9 cellular contexts compared by ENCODE assay signal in the genomic region with DNA sequence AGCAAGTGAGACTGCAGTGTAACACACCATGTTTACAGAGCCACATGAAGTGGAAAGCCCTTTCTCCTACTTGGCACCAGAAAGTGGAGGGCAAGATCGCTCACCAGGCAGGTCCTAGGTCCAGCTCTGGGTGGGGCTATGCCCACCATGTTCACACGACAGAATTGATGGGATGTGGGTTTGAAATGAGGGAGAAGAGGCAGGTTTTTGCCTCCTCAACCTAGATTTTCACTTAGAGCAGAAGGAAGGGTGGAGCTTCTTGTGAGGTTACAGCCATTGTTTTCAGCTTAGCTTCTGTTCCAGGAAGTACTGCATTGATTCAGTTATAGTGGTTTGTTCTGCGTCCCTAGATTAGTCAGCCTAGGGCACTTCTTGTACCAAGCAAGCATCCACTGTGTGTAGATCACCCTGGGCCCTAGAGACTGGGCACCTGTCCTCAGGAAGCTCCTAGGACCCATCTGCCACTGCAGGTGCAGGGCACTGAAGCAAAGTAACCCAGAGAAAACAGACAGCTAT. TPM values are rescaled to one million over a fixed set of nuclear protein-coding genes. Genes with fewer than 3 reads are reported as not detected.
DNase-seq lines count a peak whose midpoint lies in the region; ATAC-seq, FAIRE-seq and TF ChIP-seq lines count a peak whose summit lies in the region.
"Had no signal": no experiment of that assay in that cellular context is flagged by ENCODE, and none has a peak within 500 bp of the region (broad histone marks: within the 10 kb centered on the region; RNA-seq: fewer than 3 reads in every experiment).

No MANE protein-coding gene starts in this region.

- H3K36me3 Mint-ChIP-seq in T-helper 1 cell treated with Interleukin-12 subunit alpha and Interleukin-12 subunit beta and Interleukin-4 antibody, amounts not matched to agents 30 μg/mL and 1 μg/mL, for 36 hours (ENCODE audit: low read depth), result peaks cover 46% of the 10 kb centered on the region
- H3K36me3 Mint-ChIP-seq in stimulated activated naive B cell treated with anti-CD40 and anti-IgM and Interleukin-4, amounts not matched to agents 10 μg/mL and 1 μg/mL and 100 μg/mL, for 72 hours, result peaks cover 31 to 42% of the 10 kb centered on the region in 2 donors

- no peaks in the 10 kb centered on the region for H3K36me3 ChIP-seq in kidney (ENCODE audit: control insufficient read depth in 1 of 2, insufficient read depth in 2 of 2, low read length in 2 of 2)

- H3K4me1 Mint-ChIP-seq in T-helper 1 cell treated with Interleukin-12 subunit alpha and Interleukin-12 subunit beta and Interleukin-4 antibody, amounts not matched to agents 30 μg/mL and 1 μg/mL, for 36 hours (ENCODE audit: low read depth), result peaks cover 48% of the 10 kb centered on the region
- peaks cover 39 to 68% of the 10 kb centered on the region in 2 donors for H3K4me1 Mint-ChIP-seq in stimulated activated naive B cell treated with anti-CD40 and anti-IgM and Interleukin-4, amounts not matched to agents 10 μg/mL and 1 μg/mL and 100 μg/mL, for 72 hours

- intact Hi-C loops in kidney (cut with DNase I), result no loop called here

- no peak overlapping the region for H3K27ac ChIP-seq in kidney (ENCODE audit: low read depth in 2 of 2, low read length in 2 of 2)

- TF ChIP-seq CTCF in kidney (IDR thresholded peaks at IDR 0.05; ENCODE audit: borderline replicate concordance, extremely low read depth, insufficient read depth), result no peak

- H3K27me3 Mint-ChIP-seq in T-helper 1 cell treated with Interleukin-12 subunit alpha and Interleukin-12 subunit beta and Interleukin-4 antibody, amounts not matched to agents 30 μg/mL and 1 μg/mL, for 36 hours (ENCODE audit: low read depth), result no peaks in the 10 kb centered on the region
- H3K27me3 Mint-ChIP-seq in stimulated activated naive B cell treated with anti-CD40 and anti-IgM and Interleukin-4, amounts not matched to agents 10 μg/mL and 1 μg/mL and 100 μg/mL, for 72 hours, result no peaks in the 10 kb centered on the region

- H3K4me1 ChIP-seq in kidney (ENCODE audit: control insufficient read depth in 1 of 2, insufficient read depth in 1 of 2, low read depth in 1 of 2, low read length in 2 of 2), result no peaks in the 10 kb centered on the region

- no peak overlapping the region for H3K9ac ChIP-seq in kidney (ENCODE audit: low read length in 2 of 2)

- H3K4me3 ChIP-seq in kidney (ENCODE audit: low read length in 2 of 2), result peak overlapping the region in 1 of 2 donors; percentile 22

- H3K4me3 Mint-ChIP-seq in T-helper 1 cell treated with Interleukin-12 subunit alpha and Interleukin-12 subunit beta and Interleukin-4 antibody, amounts not matched to agents 30 μg/mL and 1 μg/mL, for 36 hours, result peak overlapping the region; percentile 98
- peak overlapping the region; percentile 87 to 91 for H3K4me3 Mint-ChIP-seq in stimulated activated naive B cell treated with anti-CD40 and anti-IgM and Interleukin-4, amounts not matched to agents 10 μg/mL and 1 μg/mL and 100 μg/mL, for 72 hours

- H3K27ac Mint-ChIP-seq in T-helper 1 cell treated with Interleukin-12 subunit alpha and Interleukin-12 subunit beta and Interleukin-4 antibody, amounts not matched to agents 30 μg/mL and 1 μg/mL, for 36 hours, result peak overlapping the region; percentile 96
- H3K27ac Mint-ChIP-seq in stimulated activated naive B cell treated with anti-CD40 and anti-IgM and Interleukin-4, amounts not matched to agents 10 μg/mL and 1 μg/mL and 100 μg/mL, for 72 hours, result peak overlapping the region; percentile 98

- no peaks in the 10 kb centered on the region for H3K9me3 ChIP-seq in kidney (ENCODE audit: control insufficient read depth in 1 of 2, low read length in 2 of 2)

- peak; percentile 39 for ATAC-seq in GM18873 (IDR thresholded peaks at IDR 0.05; ENCODE audit: low FRiP score, unreplicated experiment)
- peak; percentile 52 for ATAC-seq in HG02885 (IDR thresholded peaks at IDR 0.05; ENCODE audit: poor library complexity, unreplicated experiment)
- peak; percentile 66 to 71 for ATAC-seq in stimulated activated naive B cell treated with anti-CD40 and anti-IgM and Interleukin-4, amounts not matched to agents 10 μg/mL and 1 μg/mL and 100 μg/mL, for 72 hours (replicated peaks)

- DNase-seq in dermis blood vessel endothelial cell (peak; percentile 4), kidney (no peak), ecto neural progenitor cell (ENCODE audit: low spot score) (no peak), NCI-H1436 (lab: John Stamatoyannopoulos, UW) (no peak)
- peak; percentile 54 for DNase-seq in stimulated activated naive B cell treated with anti-CD40 and anti-IgM and Interleukin-4, amounts not matched to agents 10 μg/mL and 1 μg/mL and 100 μg/mL, for 72 hours

- FAIRE-seq in kidney (lab: Jason Lieb, UNC), result no peak

- no peaks in the 10 kb centered on the region for H3K9me3 Mint-ChIP-seq in T-helper 1 cell treated with Interleukin-12 subunit alpha and Interleukin-12 subunit beta and Interleukin-4 antibody, amounts not matched to agents 30 μg/mL and 1 μg/mL, for 36 hours
- peaks cover 0 to 2% of the 10 kb centered on the region in 2 donors for H3K9me3 Mint-ChIP-seq in stimulated activated naive B cell treated with anti-CD40 and anti-IgM and Interleukin-4, amounts not matched to agents 10 μg/mL and 1 μg/mL and 100 μg/mL, for 72 hours

RNA-seq across cellular contexts. Expression of gene CD53, which starts 2.3 kb away (rescaled TPM):
- not detected in 2 replicates for total RNA-seq in dermis blood vessel endothelial cell
- 70.9 TPM for total RNA-seq in kidney
- polyA plus RNA-seq in kidney (ENCODE audit: insufficient read depth, low read depth, low replicate concordance), result 10.7 TPM
- total RNA-seq: glomerular endothelial cell had no signal

Comparison
In these comparisons a context has a peak if more than half of its experiments do, and no peak if none do; other contexts are left out.
1. DNase-seq: peak in dermis blood vessel endothelial cell (single experiment) and stimulated activated naive B cell treated with anti-CD40 and anti-IgM and Interleukin-4, amounts not matched to agents 10 μg/mL and 1 μg/mL and 100 μg/mL, for 72 hours (single experiment); none in kidney (single experiment), ecto neural progenitor cell (single experiment) and NCI-H1436 (single experiment).
2. RNA of gene CD53, which starts 2.3 kb away (total RNA-seq): 70.9 TPM in kidney (single experiment); not detected in dermis blood vessel endothelial cell; every median in the first group is over 10 times any median in the second.
3. Peak in every context shown above with its lines, with median percentiles within 50 percentile points of each other: ATAC-seq.